8 cellular contexts compared by ENCODE assay signal in the genomic region with DNA sequence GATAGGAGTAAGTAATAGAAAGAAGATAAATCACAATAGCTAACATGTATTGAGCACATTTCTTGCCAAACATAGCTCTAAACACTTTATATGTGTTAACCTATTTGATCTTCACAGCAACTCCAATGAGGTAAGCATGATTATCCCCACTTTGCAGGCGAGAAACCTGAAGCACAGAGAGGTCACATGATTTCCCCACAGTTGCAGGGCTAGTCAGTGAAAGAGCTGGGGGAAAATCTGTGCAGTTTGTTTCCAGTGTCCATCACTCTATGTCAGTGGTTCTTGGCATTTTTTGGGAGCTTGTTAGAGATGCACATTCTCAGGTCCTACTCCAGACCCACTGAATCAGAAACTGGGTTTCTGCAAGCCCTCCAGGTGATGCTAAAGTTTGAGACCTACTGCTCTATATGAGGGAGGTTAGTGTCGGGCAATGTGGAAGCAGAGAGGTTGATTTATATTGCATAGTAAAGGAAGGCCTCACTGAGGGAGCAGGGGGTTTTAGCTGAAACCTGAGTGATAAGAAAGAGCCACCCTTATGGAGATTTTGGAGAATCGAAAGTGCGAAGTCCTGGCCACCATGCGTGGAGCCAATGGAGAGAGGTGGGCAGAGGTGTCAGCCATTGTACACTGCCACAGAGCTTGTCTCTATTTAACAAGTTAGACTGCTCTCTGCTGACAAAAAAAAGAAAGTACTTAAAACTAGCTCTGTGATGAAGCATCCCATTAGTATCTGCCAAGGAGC. TPM values are rescaled to one million over a fixed set of nuclear protein-coding genes. Genes with fewer than 3 reads are reported as not detected.
A peak's percentile ranks its signal among the peaks of the same experiment; 100 is the strongest.
DNase-seq lines count a peak whose midpoint lies in the region; ATAC-seq lines count a peak whose summit lies in the region.

No MANE protein-coding gene starts in this region.

- ATAC-seq in Right ventricle myocardium inferior (peak; percentile 71), HG02763 (IDR thresholded peaks at IDR 0.05; ENCODE audit: unreplicated experiment) (peak; percentile 80), GM19328 (IDR thresholded peaks at IDR 0.05; ENCODE audit: unreplicated experiment) (no peak)

- intact Hi-C loops in Right ventricle myocardium inferior (cut with DNase I) = loop anchor here (1.0 kb wide), 1 partner anchor 83 kb away; no protein-coding TSS in a partner anchor
- intact Hi-C loops in cardiac septum (cut with DNase I) = loop anchor here (2.0 kb wide), 1 partner anchor 83 kb away; no protein-coding TSS in a partner anchor

- DNase-seq in Right ventricle myocardium inferior (ENCODE audit: missing footprints) (no peak), cardiac septum (ENCODE audit: low spot score) (no peak), RPMI7951 (ENCODE audit: low read depth) (peak; percentile 25), germinal center (ENCODE audit: low spot score) (peak; percentile 13), NCI-H1436 treated with DMSO at 0.1 percent for 48 hours (lab: John Stamatoyannopoulos, UW) (no peak), OCI-M2 (lab: John Stamatoyannopoulos, UW; ENCODE audit: unreplicated experiment) (no peak)

RNA-seq across cellular contexts. Expression of gene MCOLN3, which starts 20.9 kb away (rescaled TPM):
- total RNA-seq in Right ventricle myocardium inferior (1.2 TPM), cardiac septum (0.94 TPM)
- 0.10 and 0.48 TPM in 2 replicates for total RNA-seq in RPMI7951 (2014; rRNA removed; shearing (Covaris generic))

RNA-seq across cellular contexts. Expression of gene MCOLN2, which starts 30.5 kb away (rescaled TPM):
- total RNA-seq in Right ventricle myocardium inferior (0.19 TPM), cardiac septum (0.13 TPM)
- 2.3 and 2.5 TPM in 2 replicates for total RNA-seq in RPMI7951 (2014; rRNA removed; shearing (Covaris generic))

Comparison
In these comparisons a context has a peak if more than half of its experiments do, and no peak if none do; other contexts are left out.
1. DNase-seq: peak in RPMI7951 (single experiment) and germinal center (single experiment); none in Right ventricle myocardium inferior (single experiment), cardiac septum (single experiment), NCI-H1436 treated with DMSO at 0.1 percent for 48 hours (single experiment) and OCI-M2 (single experiment).